ENCODE assay signal across 8 cellular contexts in genomic region chr5:172293054-172293744, GRCh38. TPM values are rescaled to one million over a fixed set of nuclear protein-coding genes. Genes with fewer than 3 reads are reported as not detected.
DNase-seq lines count a peak whose midpoint lies in the region; ATAC-seq, FAIRE-seq and TF ChIP-seq lines count a peak whose summit lies in the region.

No MANE protein-coding gene starts in this region.

- peak; percentile 90 for FAIRE-seq in bronchial epithelial cell (lab: Jason Lieb, UNC)

- no peaks in the 10 kb centered on the region for H3K27me3 ChIP-seq in bronchial epithelial cell (ENCODE audit: control insufficient read depth, insufficient read depth, low read length)

- H3K4me3 ChIP-seq in AG09309 (ENCODE audit: control insufficient read depth, low read depth, low read length), result no peak overlapping the region
- no peak overlapping the region for H3K4me3 ChIP-seq in WI38 (ENCODE audit: low read depth, low read length)
- H3K4me3 ChIP-seq in bronchial epithelial cell (ENCODE audit: low read depth, low read length), result no peak overlapping the region

- intact Hi-C loops in left colon (cut with DNase I, micrococcal nuclease), result loop anchor here in 1 of 2 donors (5.0 kb wide), 1 partner anchor 186 kb away; no protein-coding TSS in a partner anchor

- no peaks in the 10 kb centered on the region for H3K36me3 ChIP-seq in bronchial epithelial cell (ENCODE audit: control insufficient read depth, insufficient read depth, low read length)

- TF ChIP-seq CTCF in AG09309 (IDR thresholded peaks at IDR 0.05; ENCODE audit: control insufficient read depth, insufficient read depth, low read depth, low read length, missing control alignments), result peak; percentile 89
- TF ChIP-seq CTCF in WI38 (IDR thresholded peaks at IDR 0.05; ENCODE audit: low read depth, low read length), result peak; percentile 84
- TF ChIP-seq CTCF in bronchial epithelial cell (IDR thresholded peaks at IDR 0.05; ENCODE audit: insufficient read depth, low read length, severe bottlenecking), result peak; percentile 91

- DNase-seq in AG09309 (ENCODE audit: low read depth), result no peak
- peak; percentile 82 for DNase-seq in NCI-H2196 (lab: John Stamatoyannopoulos, UW; ENCODE audit: unreplicated experiment)
- peak; percentile 65 for DNase-seq in bronchial epithelial cell (ENCODE audit: low read depth)
- DNase-seq in left colon, result peak; percentile 51 to 54
- peak; percentile 9 to 38 (median 34) for DNase-seq in stimulated activated CD4-positive, alpha-beta T cell treated with anti-CD3 and anti-CD28 coated beads, TNF-alpha, amount 100 ng/mL, for 4 hours (ENCODE audit: low read depth in 3 of 3)

- ATAC-seq in GM18861 (IDR thresholded peaks at IDR 0.05; ENCODE audit: unreplicated experiment), result peak; percentile 93
- ATAC-seq in HG03097 (IDR thresholded peaks at IDR 0.05; ENCODE audit: low FRiP score, unreplicated experiment), result peak; percentile 74
- peak; percentile 99 for ATAC-seq in left colon

RNA-seq across cellular contexts. Expression of gene UBTD2, which starts 9.6 kb away (rescaled TPM):
- total RNA-seq in bronchial epithelial cell, result 20.6 and 20.8 TPM in 2 replicates
- 10 to 100 TPM; 20.9 to 25.1 TPM for total RNA-seq in left colon
